Comparison of ENCODE assay signal across 24 cellular contexts in the genomic region with DNA sequence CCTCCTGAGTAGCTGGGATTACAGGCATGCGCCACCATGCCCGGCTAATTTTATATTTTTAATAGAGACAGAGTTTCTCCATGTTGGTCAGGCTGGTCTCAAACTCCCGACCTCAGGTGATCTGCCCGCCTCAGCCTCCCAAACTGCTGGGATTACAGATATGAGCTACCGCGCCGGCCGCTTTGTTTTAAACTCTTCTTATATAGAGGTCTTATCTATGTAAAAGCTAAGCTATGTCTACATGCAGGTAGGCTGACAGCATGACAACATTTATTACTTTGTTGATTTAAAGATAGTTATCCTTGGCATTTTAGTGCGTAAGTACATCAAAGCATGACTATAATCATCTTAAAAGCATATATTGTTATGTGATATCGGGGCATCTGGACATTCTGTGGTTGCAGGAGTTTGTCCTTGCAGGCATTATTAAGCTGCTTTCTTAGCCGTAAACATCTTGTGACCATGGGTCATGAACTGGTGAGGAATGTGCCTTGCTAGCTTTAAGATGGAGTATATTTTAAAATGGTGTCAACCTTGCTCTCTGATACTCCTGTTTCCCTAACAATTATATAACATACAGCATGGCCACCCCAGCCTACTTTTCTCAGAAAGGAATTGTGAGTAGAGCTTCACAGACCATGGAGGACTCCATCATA.
"Had no signal": no experiment of that assay in that cellular context is flagged by ENCODE, and none has a peak within 500 bp of the region (broad histone marks: within the 10 kb centered on the region; RNA-seq: fewer than 3 reads in every experiment).

No MANE protein-coding gene starts in this region.

- H3K9me3 ChIP-seq: ascending aorta, breast epithelium, gastrocnemius medialis, heart left ventricle, left ventricle myocardium inferior, neutrophil, right atrium auricular region, tibial nerve had no signal

- ATAC-seq: activated naive CD8-positive, alpha-beta T cell treated with anti-CD3 and anti-CD28 coated beads, Interleukin-2, amount 50 U/mL, for 24 hours; effector memory CD8-positive, alpha-beta T cell; gastrocnemius medialis; heart left ventricle; naive thymus-derived CD8-positive, alpha-beta T cell had no signal

- H3K27ac Mint-ChIP-seq: activated naive CD4-positive, alpha-beta T cell treated with anti-CD3 and anti-CD28 coated beads for 36 hours; activated naive CD8-positive, alpha-beta T cell treated with anti-CD3 and anti-CD28 coated beads, Interleukin-2, amount 50 U/mL, for 24 hours; activated T-helper 2 cell treated with anti-CD3 and anti-CD28 coated beads, Interferon-gamma antibody, Interleukin-2, Interleukin-4, amounts not matched to agents 10 μg/mL and 5 μg/mL and 100 μg/mL, durations not matched to agents 14 hours and 24 hours and 36 hours; effector memory CD8-positive, alpha-beta T cell had no signal

- H3K4me3 ChIP-seq: ascending aorta, breast epithelium, gastrocnemius medialis, heart left ventricle, left ventricle myocardium inferior, right atrium auricular region, skin epidermis, tibial nerve had no signal

- H3K36me3 ChIP-seq: ascending aorta, breast epithelium, gastrocnemius medialis, heart left ventricle, left ventricle myocardium inferior, neutrophil, right atrium auricular region, tibial nerve had no signal

- H3K9me3 Mint-ChIP-seq: activated naive CD4-positive, alpha-beta T cell treated with anti-CD3 and anti-CD28 coated beads for 36 hours; activated naive CD8-positive, alpha-beta T cell treated with anti-CD3 and anti-CD28 coated beads, Interleukin-2, amount 50 U/mL, for 24 hours; activated T-helper 2 cell treated with anti-CD3 and anti-CD28 coated beads, Interferon-gamma antibody, Interleukin-2, Interleukin-4, amounts not matched to agents 10 μg/mL and 5 μg/mL and 100 μg/mL, durations not matched to agents 14 hours and 24 hours and 36 hours; effector memory CD8-positive, alpha-beta T cell; naive thymus-derived CD8-positive, alpha-beta T cell had no signal

- H3K4me3 Mint-ChIP-seq: activated naive CD4-positive, alpha-beta T cell treated with anti-CD3 and anti-CD28 coated beads for 36 hours; activated naive CD8-positive, alpha-beta T cell treated with anti-CD3 and anti-CD28 coated beads, Interleukin-2, amount 50 U/mL, for 24 hours; effector memory CD8-positive, alpha-beta T cell; naive thymus-derived CD8-positive, alpha-beta T cell had no signal

- H3K27me3 ChIP-seq: ascending aorta, breast epithelium, right atrium auricular region had no signal

- H3K4me1 Mint-ChIP-seq: activated naive CD8-positive, alpha-beta T cell treated with anti-CD3 and anti-CD28 coated beads, Interleukin-2, amount 50 U/mL, for 24 hours had no signal

- DNase-seq: activated CD4-positive, alpha-beta T cell treated with anti-CD3 and anti-CD28 coated beads for 1 hour; activated CD4-positive, alpha-beta T cell treated with anti-CD3 and anti-CD28 coated beads, Interleukin-2, amount 50 U/mL, for 4 hours; activated naive CD4-positive, alpha-beta T cell treated with anti-CD3 and anti-CD28 coated beads for 36 hours; activated naive CD8-positive, alpha-beta T cell treated with anti-CD3 and anti-CD28 coated beads, Interleukin-2, amount 50 U/mL, for 24 hours; activated T-cell treated with anti-CD3 and anti-CD28 coated beads for 4 hours; cerebellar nuclear complex; dermis blood vessel endothelial cell; effector memory CD8-positive, alpha-beta T cell; gastrocnemius medialis; heart left ventricle; left ventricle myocardium inferior; naive thymus-derived CD8-positive, alpha-beta T cell; posterior cingulate gyrus; stimulated activated CD4-positive, alpha-beta T cell treated with anti-CD3 and anti-CD28 coated beads, Interleukin-4, amount 100 ng/mL, for 24 hours; stimulated activated naive CD4-positive, alpha-beta T cell; T-helper 9 cell had no signal

- FAIRE-seq: keratinocyte had no signal

- H3K4me1 ChIP-seq: ascending aorta, breast epithelium, gastrocnemius medialis, heart left ventricle, left ventricle myocardium inferior, right atrium auricular region, tibial nerve had no signal

- H3K27ac ChIP-seq: ascending aorta, breast epithelium, gastrocnemius medialis, heart left ventricle, left ventricle myocardium inferior, neutrophil, right atrium auricular region, skin epidermis, tibial nerve had no signal

- H3K36me3 Mint-ChIP-seq: naive thymus-derived CD8-positive, alpha-beta T cell had no signal
